21 cellular contexts compared by ENCODE assay signal in genomic region chr9:121626012-121626411, GRCh38.
"Had no signal": no experiment of that assay in that cellular context is flagged by ENCODE, and none has a peak within 500 bp of the region (broad histone marks: within the 10 kb centered on the region; RNA-seq: fewer than 3 reads in every experiment).

No MANE protein-coding gene starts in this region.

- H3K9me3 ChIP-seq: colonic mucosa, esophagus squamous epithelium, heart right ventricle, left lung, tibial artery had no signal

- H3K4me1 Mint-ChIP-seq: activated T-helper 17 cell treated with anti-CD3 and anti-CD28 coated beads, Interleukin-2, amount 50 U/mL, for 72 hours had no signal

- H3K27me3 ChIP-seq: brain microvascular endothelial cell, colonic mucosa, dorsolateral prefrontal cortex, esophagus squamous epithelium, heart right ventricle, left lung, tibial artery had no signal

- H3K27ac ChIP-seq: brain microvascular endothelial cell, colonic mucosa, left lung, tibial artery, WERI-Rb-1 had no signal

- H3K4me3 Mint-ChIP-seq: activated T-cell treated with anti-CD3 and anti-CD28 coated beads, Interleukin-2, amount 50 U/mL, for 24 hours; activated T-helper 17 cell treated with anti-CD3 and anti-CD28 coated beads, Interleukin-2, amount 50 U/mL, for 72 hours; effector memory CD8-positive, alpha-beta T cell; nephron progenitor cell; stimulated activated naive CD8-positive, alpha-beta T cell treated with anti-CD3 and anti-CD28 coated beads, Interleukin-15, amount 100 ng/mL, for 72 hours had no signal

- H3K36me3 Mint-ChIP-seq: activated naive CD4-positive, alpha-beta T cell treated with anti-CD3 and anti-CD28 coated beads, Interleukin-2, amount 50 U/mL, for 72 hours had no signal

- H3K27ac Mint-ChIP-seq: activated T-cell treated with anti-CD3 and anti-CD28 coated beads, Interleukin-2, amount 50 U/mL, for 24 hours; activated T-helper 17 cell treated with anti-CD3 and anti-CD28 coated beads, Interleukin-2, amount 50 U/mL, for 72 hours; effector memory CD8-positive, alpha-beta T cell; nephron progenitor cell had no signal

- ATAC-seq: activated naive CD4-positive, alpha-beta T cell treated with anti-CD3 and anti-CD28 coated beads, Interleukin-2, amount 50 U/mL, for 72 hours; activated T-helper 17 cell treated with anti-CD3 and anti-CD28 coated beads, Interleukin-2, amount 50 U/mL, for 72 hours; effector memory CD8-positive, alpha-beta T cell; left lung; stimulated activated naive CD8-positive, alpha-beta T cell treated with anti-CD3 and anti-CD28 coated beads, Interleukin-15, amount 100 ng/mL, for 72 hours had no signal

- DNase-seq: activated CD4-positive, CD25-positive, alpha-beta regulatory T cell treated with anti-CD3 and anti-CD28 coated beads, Interleukin-2, amount 50 U/mL, for 72 hours; activated T-cell treated with anti-CD3 and anti-CD28 coated beads, Interleukin-2, amount 50 U/mL, for 24 hours; aorta; brain microvascular endothelial cell; central memory CD4-positive, alpha-beta T cell; colonic mucosa; dorsolateral prefrontal cortex; effector memory CD8-positive, alpha-beta T cell; esophagus squamous epithelium; heart right ventricle; left lung; nephron progenitor cell; stimulated activated CD4-positive, alpha-beta T cell treated with anti-CD3 and anti-CD28 coated beads, Interleukin-4, amount 100 ng/mL, for 24 hours; stimulated activated naive CD8-positive, alpha-beta T cell treated with anti-CD3 and anti-CD28 coated beads, Interleukin-15, amount 100 ng/mL, for 72 hours; T-helper 1 cell; tibial artery; WERI-Rb-1 had no signal

- H3K4me3 ChIP-seq: colonic mucosa, dorsolateral prefrontal cortex, esophagus squamous epithelium, heart right ventricle, left lung, tibial artery had no signal

- H3K9me3 Mint-ChIP-seq: activated naive CD4-positive, alpha-beta T cell treated with anti-CD3 and anti-CD28 coated beads, Interleukin-2, amount 50 U/mL, for 72 hours; activated T-cell treated with anti-CD3 and anti-CD28 coated beads, Interleukin-2, amount 50 U/mL, for 24 hours; activated T-helper 17 cell treated with anti-CD3 and anti-CD28 coated beads, Interleukin-2, amount 50 U/mL, for 72 hours; effector memory CD8-positive, alpha-beta T cell; nephron progenitor cell; stimulated activated naive CD8-positive, alpha-beta T cell treated with anti-CD3 and anti-CD28 coated beads, Interleukin-15, amount 100 ng/mL, for 72 hours had no signal

- FAIRE-seq: keratinocyte, TTC549 had no signal

- H3K36me3 ChIP-seq: brain microvascular endothelial cell, colonic mucosa, esophagus squamous epithelium, left lung, tibial artery, WERI-Rb-1 had no signal
